Comparison of ENCODE assay signal across 25 cellular contexts in the genomic region with DNA sequence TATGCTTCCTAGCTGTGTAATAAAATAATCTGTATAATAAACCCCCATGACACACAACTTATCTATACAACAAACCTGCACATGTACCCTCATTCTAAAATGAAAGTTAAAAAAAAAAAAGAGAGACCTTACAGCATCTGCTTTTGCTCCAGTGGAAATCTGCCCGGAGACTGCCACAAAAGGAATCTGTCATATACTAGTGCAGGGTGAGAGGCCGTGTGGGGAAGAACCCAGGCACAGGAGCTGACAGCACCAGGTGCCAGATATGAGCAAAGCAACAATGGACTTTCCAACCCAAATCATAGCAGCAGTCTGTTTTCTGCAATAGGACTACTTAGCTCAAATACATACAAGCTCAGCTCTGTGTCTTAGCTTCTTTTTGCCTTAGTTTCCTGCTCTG.
"Had no signal": no experiment of that assay in that cellular context is flagged by ENCODE, and none has a peak within 500 bp of the region (broad histone marks: within the 10 kb centered on the region; RNA-seq: fewer than 3 reads in every experiment).

No MANE protein-coding gene starts in this region.

- H3K27me3 ChIP-seq: left lung, ovary, stomach, testis, thyroid gland, transverse colon, upper lobe of left lung, vagina had no signal

- ATAC-seq: left colon; left lung; lower lobe of right lung; naive thymus-derived CD4-positive, alpha-beta T cell; natural killer cell treated with Interleukin-12 subunit alpha and Interleukin-12 subunit beta and Interleukin-15 and Interleukin-18, amount 100 ng/mL, for 72 hours; sciatic nerve; stimulated activated naive B cell treated with anti-CD40 and anti-IgM and Interleukin-4, amounts not matched to agents 10 μg/mL and 1 μg/mL and 100 μg/mL, for 72 hours; stimulated activated naive CD8-positive, alpha-beta T cell treated with anti-CD3 and anti-CD28 coated beads, Interleukin-15, Interleukin-2, amounts not matched to agents 100 U/mL and 50 U/mL, for 24 hours had no signal

- H3K4me3 ChIP-seq: left lung, lower lobe of right lung, ovary, skin epidermis, stomach, testis, thyroid gland, transverse colon, upper lobe of left lung, vagina had no signal

- H3K27ac ChIP-seq: left lung, lower lobe of right lung, ovary, skin epidermis, stomach, testis, thyroid gland, transverse colon, upper lobe of left lung, vagina had no signal

- H3K36me3 ChIP-seq: left lung, lower lobe of right lung, ovary, stomach, thyroid gland, transverse colon, upper lobe of left lung, vagina had no signal

- DNase-seq: hippocampal formation; kidney; left colon; lower lobe of right lung; mammary epithelial cell; mesendoderm; naive thymus-derived CD4-positive, alpha-beta T cell; ovary; retina; stimulated activated CD4-positive, alpha-beta T cell treated with anti-CD3 and anti-CD28 coated beads, Interleukin-12 subunit alpha, Interleukin-12 subunit beta, amount 100 ng/mL, for 4 hours; stimulated activated CD4-positive, alpha-beta T cell treated with anti-CD3 and anti-CD28 coated beads, Interleukin-15, amount 100 ng/mL, for 24 hours; stimulated activated CD4-positive, alpha-beta T cell treated with anti-CD3 and anti-CD28 coated beads, Interleukin-2, amount 100 ng/mL, for 24 hours; stimulated activated CD4-positive, alpha-beta T cell treated with anti-CD3 and anti-CD28 coated beads, Interleukin-4, amount 100 ng/mL, for 1 hour; stimulated activated naive B cell treated with anti-CD40 and anti-IgM and Interleukin-4, amounts not matched to agents 10 μg/mL and 1 μg/mL and 100 μg/mL, for 72 hours; stimulated activated naive CD8-positive, alpha-beta T cell treated with anti-CD3 and anti-CD28 coated beads, Interleukin-15, Interleukin-2, amounts not matched to agents 100 U/mL and 50 U/mL, for 24 hours; stomach; testis; thyroid gland; transverse colon; upper lobe of left lung had no signal

- H3K9me3 ChIP-seq: left lung, lower lobe of right lung, ovary, stomach, testis, thyroid gland, transverse colon, upper lobe of left lung, vagina had no signal

- H3K4me1 ChIP-seq: left lung, lower lobe of right lung, stomach, testis, thyroid gland, upper lobe of left lung, vagina had no signal
